In genomic region chr11:67985302-67985701, GRCh38 we compare ENCODE assay signal across 1 cellular context. TPM values are rescaled to one million over a fixed set of nuclear protein-coding genes. Genes with fewer than 3 reads are reported as not detected.
"Had no signal": no experiment of that assay in that cellular context is flagged by ENCODE, and none has a peak within 500 bp of the region (broad histone marks: within the 10 kb centered on the region; RNA-seq: fewer than 3 reads in every experiment).

No MANE protein-coding gene starts in this region.

RNA-seq across cellular contexts. Expression of gene UNC93B1, which starts 18.6 kb away (rescaled TPM):
- total RNA-seq: SJCRH30 had no signal
